Comparison of ENCODE assay signal across 12 cellular contexts in genomic region chr4:146273204-146273901, GRCh38. TPM values are rescaled to one million over a fixed set of nuclear protein-coding genes. Genes with fewer than 3 reads are reported as not detected.
DNase-seq lines count a peak whose midpoint lies in the region; ATAC-seq lines count a peak whose summit lies in the region.
"Had no signal": no experiment of that assay in that cellular context is flagged by ENCODE, and none has a peak within 500 bp of the region (broad histone marks: within the 10 kb centered on the region; RNA-seq: fewer than 3 reads in every experiment).

No MANE protein-coding gene starts in this region.

- no peaks in the 10 kb centered on the region for H3K36me3 Mint-ChIP-seq in activated CD4-positive, alpha-beta memory T cell treated with anti-CD3 and anti-CD28 coated beads for 36 hours
- H3K36me3 Mint-ChIP-seq in activated CD4-positive, alpha-beta memory T cell treated with anti-CD3 and anti-CD28 coated beads, Interleukin-2, amount 10 ng/mL, durations not matched to agents 7 days and 5 days (ENCODE audit: low read depth) = no peaks in the 10 kb centered on the region
- H3K36me3 Mint-ChIP-seq: activated naive CD4-positive, alpha-beta T cell treated with anti-CD3 and anti-CD28 coated beads, Interleukin-2, amount 10 ng/mL, durations not matched to agents 7 days and 5 days had no signal

- peak; percentile 13 for DNase-seq in activated CD4-positive, alpha-beta memory T cell treated with anti-CD3 and anti-CD28 coated beads for 36 hours
- no peak for DNase-seq in activated CD4-positive, alpha-beta memory T cell treated with anti-CD3 and anti-CD28 coated beads, Interleukin-2, amount 10 ng/mL, durations not matched to agents 7 days and 5 days
- DNase-seq in stimulated activated CD8-positive, alpha-beta memory T cell treated with anti-CD3 and anti-CD28 coated beads, Interleukin-4, amount 100 ng/mL, for 48 hours = peak; percentile 32
- DNase-seq in NCI-H1694 treated with DMSO at 0.1 percent for 48 hours (lab: John Stamatoyannopoulos, UW) (no peak), SHP77 (lab: John Stamatoyannopoulos, UW) (no peak), DMS53 (lab: John Stamatoyannopoulos, UW) (no peak)
- DNase-seq: activated naive CD4-positive, alpha-beta T cell treated with anti-CD3 and anti-CD28 coated beads, Interleukin-2, amount 10 ng/mL, durations not matched to agents 7 days and 5 days; right cardiac atrium had no signal

- POLR2A ChIA-PET in activated CD4-positive, alpha-beta memory T cell treated with anti-CD3 and anti-CD28 coated beads for 36 hours (lab: Charles Lee) = no interaction called here
- POLR2A ChIA-PET in activated CD4-positive, alpha-beta memory T cell treated with anti-CD3 and anti-CD28 coated beads, Interleukin-2, amount 10 ng/mL, durations not matched to agents 7 days and 5 days (lab: Charles Lee) = no interaction called here

- no peaks in the 10 kb centered on the region for H3K27me3 Mint-ChIP-seq in activated CD4-positive, alpha-beta memory T cell treated with anti-CD3 and anti-CD28 coated beads for 36 hours
- no peaks in the 10 kb centered on the region for H3K27me3 Mint-ChIP-seq in activated CD4-positive, alpha-beta memory T cell treated with anti-CD3 and anti-CD28 coated beads, Interleukin-2, amount 10 ng/mL, durations not matched to agents 7 days and 5 days
- H3K27me3 Mint-ChIP-seq: activated naive CD4-positive, alpha-beta T cell treated with anti-CD3 and anti-CD28 coated beads, Interleukin-2, amount 10 ng/mL, durations not matched to agents 7 days and 5 days had no signal

- H3K4me1 Mint-ChIP-seq in activated CD4-positive, alpha-beta memory T cell treated with anti-CD3 and anti-CD28 coated beads for 36 hours (ENCODE audit: low read depth) = peaks cover 5% of the 10 kb centered on the region
- no peaks in the 10 kb centered on the region for H3K4me1 Mint-ChIP-seq in activated CD4-positive, alpha-beta memory T cell treated with anti-CD3 and anti-CD28 coated beads, Interleukin-2, amount 10 ng/mL, durations not matched to agents 7 days and 5 days
- H3K4me1 Mint-ChIP-seq: activated naive CD4-positive, alpha-beta T cell treated with anti-CD3 and anti-CD28 coated beads, Interleukin-2, amount 10 ng/mL, durations not matched to agents 7 days and 5 days had no signal

- no peak overlapping the region for H3K27ac Mint-ChIP-seq in activated CD4-positive, alpha-beta memory T cell treated with anti-CD3 and anti-CD28 coated beads for 36 hours
- H3K27ac Mint-ChIP-seq in activated CD4-positive, alpha-beta memory T cell treated with anti-CD3 and anti-CD28 coated beads, Interleukin-2, amount 10 ng/mL, durations not matched to agents 7 days and 5 days = no peak overlapping the region
- H3K27ac Mint-ChIP-seq: activated naive CD4-positive, alpha-beta T cell treated with anti-CD3 and anti-CD28 coated beads, Interleukin-2, amount 10 ng/mL, durations not matched to agents 7 days and 5 days had no signal

- no peaks in the 10 kb centered on the region for H3K9me3 Mint-ChIP-seq in activated CD4-positive, alpha-beta memory T cell treated with anti-CD3 and anti-CD28 coated beads for 36 hours
- H3K9me3 Mint-ChIP-seq in activated CD4-positive, alpha-beta memory T cell treated with anti-CD3 and anti-CD28 coated beads, Interleukin-2, amount 10 ng/mL, durations not matched to agents 7 days and 5 days = no peaks in the 10 kb centered on the region
- H3K9me3 Mint-ChIP-seq: activated naive CD4-positive, alpha-beta T cell treated with anti-CD3 and anti-CD28 coated beads, Interleukin-2, amount 10 ng/mL, durations not matched to agents 7 days and 5 days had no signal

- no peak overlapping the region for H3K4me3 Mint-ChIP-seq in activated CD4-positive, alpha-beta memory T cell treated with anti-CD3 and anti-CD28 coated beads for 36 hours
- no peak overlapping the region for H3K4me3 Mint-ChIP-seq in activated CD4-positive, alpha-beta memory T cell treated with anti-CD3 and anti-CD28 coated beads, Interleukin-2, amount 10 ng/mL, durations not matched to agents 7 days and 5 days
- H3K4me3 Mint-ChIP-seq: activated naive CD4-positive, alpha-beta T cell treated with anti-CD3 and anti-CD28 coated beads, Interleukin-2, amount 10 ng/mL, durations not matched to agents 7 days and 5 days had no signal

- CTCF ChIA-PET in activated CD4-positive, alpha-beta memory T cell treated with anti-CD3 and anti-CD28 coated beads for 36 hours (lab: Charles Lee) = no interaction called here
- CTCF ChIA-PET in activated CD4-positive, alpha-beta memory T cell treated with anti-CD3 and anti-CD28 coated beads, Interleukin-2, amount 10 ng/mL, durations not matched to agents 7 days and 5 days (lab: Charles Lee) = interaction anchor here (0.7 kb wide), 2 partner anchors 38 to 934 kb away, joined by 4 to 5 read pairs; no protein-coding TSS in a partner anchor

- intact Hi-C loops in activated CD4-positive, alpha-beta memory T cell treated with anti-CD3 and anti-CD28 coated beads for 36 hours (cut with micrococcal nuclease) = no loop called here

- ATAC-seq in GM21447 (IDR thresholded peaks at IDR 0.05; ENCODE audit: unreplicated experiment) = peak; percentile 60
- ATAC-seq in HG03066 (IDR thresholded peaks at IDR 0.05; ENCODE audit: low read depth, unreplicated experiment) = peak; percentile 56
- ATAC-seq: right cardiac atrium had no signal

RNA-seq across cellular contexts. Expression of gene REELD1, which starts 59.0 kb away (rescaled TPM):
- total RNA-seq in activated CD4-positive, alpha-beta memory T cell treated with anti-CD3 and anti-CD28 coated beads for 36 hours = under 1 TPM in 1 of 2 experiments, not detected in 1; 0.21 TPM
- not detected for total RNA-seq in activated CD4-positive, alpha-beta memory T cell treated with anti-CD3 and anti-CD28 coated beads, Interleukin-2, amount 10 ng/mL, durations not matched to agents 7 days and 5 days
- total RNA-seq: Daoy, hepatocyte had no signal

Comparison
In these comparisons a context has a peak if more than half of its experiments do, and no peak if none do; other contexts are left out.
1. DNase-seq: peak in activated CD4-positive, alpha-beta memory T cell treated with anti-CD3 and anti-CD28 coated beads for 36 hours (single experiment) and stimulated activated CD8-positive, alpha-beta memory T cell treated with anti-CD3 and anti-CD28 coated beads, Interleukin-4, amount 100 ng/mL, for 48 hours (single experiment); none in activated CD4-positive, alpha-beta memory T cell treated with anti-CD3 and anti-CD28 coated beads, Interleukin-2, amount 10 ng/mL, durations not matched to agents 7 days and 5 days (single experiment), NCI-H1694 treated with DMSO at 0.1 percent for 48 hours (single experiment), SHP77 (0 of 2) and DMS53 (single experiment).